2 cellular contexts compared by ENCODE assay signal in genomic region chr10:17563452-17563851, GRCh38.
TF ChIP-seq lines count a peak whose summit lies in the region.

No MANE protein-coding gene starts in this region.

TF ChIP-seq in SK-N-SH treated with all-trans-retinoic acid at 6 μM for 48 hours, 23 proteins besides CTCF, POLR2A, EP300 and RAD21 (continued from another document):
- TF ChIP-seq POU6F1 (CRISPR knock-in tag; IDR thresholded peaks at IDR 0.05; ENCODE audit: borderline replicate concordance, low read depth) (peak; percentile 67; the same call in 1 of the 2 replicates), SNAI2 (CRISPR knock-in tag; IDR thresholded peaks at IDR 0.05) (peak; percentile 98), ZNF8 (CRISPR knock-in tag; IDR thresholded peaks at IDR 0.05) (0 out of 2 replicates have a peak, but pooled peaks have one; percentile 13), OSR1 (CRISPR knock-in tag; IDR thresholded peaks at IDR 0.05) (peak; percentile 94), TOX (CRISPR knock-in tag; IDR thresholded peaks at IDR 0.05; ENCODE audit: borderline replicate concordance) (peak; percentile 65; the same call in 1 of the 2 replicates)
- TF ChIP-seq, protein P1, sequence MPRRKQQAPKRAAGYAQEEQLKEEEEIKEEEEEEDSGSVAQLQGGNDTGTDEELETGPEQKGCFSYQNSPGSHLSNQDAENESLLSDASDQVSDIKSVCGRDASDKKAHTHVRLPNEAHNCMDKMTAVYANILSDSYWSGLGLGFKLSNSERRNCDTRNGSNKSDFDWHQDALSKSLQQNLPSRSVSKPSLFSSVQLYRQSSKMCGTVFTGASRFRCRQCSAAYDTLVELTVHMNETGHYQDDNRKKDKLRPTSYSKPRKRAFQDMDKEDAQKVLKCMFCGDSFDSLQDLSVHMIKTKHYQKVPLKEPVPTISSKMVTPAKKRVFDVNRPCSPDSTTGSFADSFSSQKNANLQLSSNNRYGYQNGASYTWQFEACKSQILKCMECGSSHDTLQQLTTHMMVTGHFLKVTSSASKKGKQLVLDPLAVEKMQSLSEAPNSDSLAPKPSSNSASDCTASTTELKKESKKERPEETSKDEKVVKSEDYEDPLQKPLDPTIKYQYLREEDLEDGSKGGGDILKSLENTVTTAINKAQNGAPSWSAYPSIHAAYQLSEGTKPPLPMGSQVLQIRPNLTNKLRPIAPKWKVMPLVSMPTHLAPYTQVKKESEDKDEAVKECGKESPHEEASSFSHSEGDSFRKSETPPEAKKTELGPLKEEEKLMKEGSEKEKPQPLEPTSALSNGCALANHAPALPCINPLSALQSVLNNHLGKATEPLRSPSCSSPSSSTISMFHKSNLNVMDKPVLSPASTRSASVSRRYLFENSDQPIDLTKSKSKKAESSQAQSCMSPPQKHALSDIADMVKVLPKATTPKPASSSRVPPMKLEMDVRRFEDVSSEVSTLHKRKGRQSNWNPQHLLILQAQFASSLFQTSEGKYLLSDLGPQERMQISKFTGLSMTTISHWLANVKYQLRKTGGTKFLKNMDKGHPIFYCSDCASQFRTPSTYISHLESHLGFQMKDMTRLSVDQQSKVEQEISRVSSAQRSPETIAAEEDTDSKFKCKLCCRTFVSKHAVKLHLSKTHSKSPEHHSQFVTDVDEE (CRISPR knock-in tag; IDR thresholded peaks at IDR 0.05), result no peak
- TF ChIP-seq, protein P2, sequence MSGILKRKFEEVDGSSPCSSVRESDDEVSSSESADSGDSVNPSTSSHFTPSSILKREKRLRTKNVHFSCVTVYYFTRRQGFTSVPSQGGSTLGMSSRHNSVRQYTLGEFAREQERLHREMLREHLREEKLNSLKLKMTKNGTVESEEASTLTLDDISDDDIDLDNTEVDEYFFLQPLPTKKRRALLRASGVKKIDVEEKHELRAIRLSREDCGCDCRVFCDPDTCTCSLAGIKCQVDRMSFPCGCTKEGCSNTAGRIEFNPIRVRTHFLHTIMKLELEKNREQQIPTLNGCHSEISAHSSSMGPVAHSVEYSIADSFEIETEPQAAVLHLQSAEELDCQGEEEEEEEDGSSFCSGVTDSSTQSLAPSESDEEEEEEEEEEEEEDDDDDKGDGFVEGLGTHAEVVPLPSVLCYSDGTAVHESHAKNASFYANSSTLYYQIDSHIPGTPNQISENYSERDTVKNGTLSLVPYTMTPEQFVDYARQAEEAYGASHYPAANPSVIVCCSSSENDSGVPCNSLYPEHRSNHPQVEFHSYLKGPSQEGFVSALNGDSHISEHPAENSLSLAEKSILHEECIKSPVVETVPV (CRISPR knock-in tag; IDR thresholded peaks at IDR 0.05), result no peak
TF ChIP-seq in SK-N-SH treated with all-trans-retinoic acid at 6 μM for 48 hours: peak in this region for 11.

TF ChIP-seq in SK-N-SH, 30 proteins besides CTCF, POLR2A, EP300 and RAD21 (continued from another document):
- TF ChIP-seq TAF1 (IDR thresholded peaks at IDR 0.05; ENCODE audit: borderline replicate concordance, low read depth, low read length), result no peak
